21 cellular contexts compared by ENCODE assay signal in the genomic region with DNA sequence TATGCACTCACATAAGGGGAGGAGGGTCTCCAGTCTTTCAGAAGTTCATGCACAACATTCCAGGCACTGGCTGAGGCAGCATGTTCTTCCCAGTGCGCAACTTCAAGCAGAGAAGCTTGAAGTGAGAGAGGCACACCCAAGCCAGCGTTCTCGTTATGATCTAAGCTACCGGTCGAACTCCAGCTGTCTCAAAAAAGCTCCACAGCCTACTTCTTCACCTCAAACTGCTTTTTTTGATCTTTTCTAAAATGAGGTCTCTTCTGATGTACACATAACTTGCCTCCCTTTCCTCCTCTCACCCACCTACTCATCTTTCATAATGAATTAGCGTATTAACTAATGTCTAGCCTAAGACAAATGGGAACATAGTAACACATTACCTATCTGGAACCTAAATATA. TPM values are rescaled to one million over a fixed set of nuclear protein-coding genes. Genes with fewer than 3 reads are reported as not detected.
DNase-seq lines count a peak whose midpoint lies in the region; ATAC-seq and TF ChIP-seq lines count a peak whose summit lies in the region.
"Had no signal": no experiment of that assay in that cellular context is flagged by ENCODE, and none has a peak within 500 bp of the region (broad histone marks: within the 10 kb centered on the region; RNA-seq: fewer than 3 reads in every experiment).

No MANE protein-coding gene starts in this region.

- H3K27ac ChIP-seq in OCI-LY7 (ENCODE audit: low read depth, low read length, poor library complexity, severe bottlenecking): no peak overlapping the region
- H3K27ac ChIP-seq: BLaER1, RWPE1 had no signal

- no peak for TF ChIP-seq CTCF in brain (conservative IDR thresholded peaks at IDR 0.05)
- TF ChIP-seq CTCF in mucosa of descending colon (IDR thresholded peaks at IDR 0.05): no peak
- TF ChIP-seq CTCF in osteocyte (IDR thresholded peaks at IDR 0.05): no peak
- no peak for TF ChIP-seq CTCF in OCI-LY7 (conservative IDR thresholded peaks at IDR 0.05; ENCODE audit: low read length)

- H3K4me3 ChIP-seq in mucosa of descending colon (no peak overlapping the region), OCI-LY7 (ENCODE audit: low read depth, low read length, poor library complexity, severe bottlenecking) (no peak overlapping the region)
- H3K4me3 ChIP-seq: BLaER1, K562 had no signal

- no peak overlapping the region for H3K4me2 ChIP-seq in OCI-LY7 (ENCODE audit: low read length)
- H3K4me2 ChIP-seq: BLaER1 had no signal

- H3K27me3 Mint-ChIP-seq in brain: no peaks in the 10 kb centered on the region
- H3K27me3 Mint-ChIP-seq in osteocyte (ENCODE audit: unreplicated experiment): no peaks in the 10 kb centered on the region

- H3K9me3 ChIP-seq in mucosa of descending colon (no peaks in the 10 kb centered on the region), OCI-LY7 (ENCODE audit: low read length) (no peaks in the 10 kb centered on the region)
- H3K9me3 ChIP-seq: BLaER1 had no signal

- H3K36me3 Mint-ChIP-seq in brain: no peaks in the 10 kb centered on the region
- H3K36me3 Mint-ChIP-seq in osteocyte (ENCODE audit: unreplicated experiment): peaks cover 2% of the 10 kb centered on the region
- H3K36me3 Mint-ChIP-seq: CD4-positive, CD25-positive, alpha-beta regulatory T cell had no signal

- peak in 1 of 3 donors; percentile 15 for DNase-seq in mucosa of descending colon
- no peak for DNase-seq in osteocyte (ENCODE audit: extremely low spot score, unreplicated experiment)
- no peak for DNase-seq in NCI-H446 treated with DMSO at 0.1 percent for 48 hours (lab: John Stamatoyannopoulos, UW)
- no peak for DNase-seq in OCI-LY7 (ENCODE audit: low spot score)
- DNase-seq in NCI-H2227 (lab: John Stamatoyannopoulos, UW; ENCODE audit: unreplicated experiment): no peak
- no peak for DNase-seq in left cardiac atrium
- DNase-seq: CD4-positive, CD25-positive, alpha-beta regulatory T cell; Kasumi-1; NCI-H1092 treated with DMSO at 0.1 percent for 48 hours; NCI-H1436 treated with DMSO at 0.1 percent for 48 hours; NCI-H187 treated with DMSO at 0.1 percent for 48 hours; NCI-H2107; NCI-H446; NCI-H526 treated with DMSO at 0.1 percent for 48 hours; SHP77 had no signal

- H3K4me1 ChIP-seq in mucosa of descending colon (ENCODE audit: low read depth) (peaks cover 7% of the 10 kb centered on the region), OCI-LY7 (ENCODE audit: insufficient read depth, low read length, poor library complexity, severe bottlenecking) (no peaks in the 10 kb centered on the region)
- H3K4me1 ChIP-seq: BLaER1 had no signal

- H3K4me1 Mint-ChIP-seq in brain (peaks cover 81% of the 10 kb centered on the region), osteocyte (ENCODE audit: unreplicated experiment) (peaks cover 34% of the 10 kb centered on the region)
- H3K4me1 Mint-ChIP-seq: CD4-positive, CD25-positive, alpha-beta regulatory T cell had no signal

- no TSS peak for BruUV-seq in OCI-LY7 (replicated peaks; lab: Mats Ljungman, UMichigan)

- CTCF ChIA-PET in OCI-LY7 (lab: Charles Lee; ENCODE audit: unreplicated experiment): no interaction called here

- H3K36me3 ChIP-seq in mucosa of descending colon (ENCODE audit: low read depth) (no peaks in the 10 kb centered on the region), OCI-LY7 (ENCODE audit: insufficient read depth, low read length) (no peaks in the 10 kb centered on the region)
- H3K36me3 ChIP-seq: BLaER1 had no signal

- no peaks in the 10 kb centered on the region for H4K20me1 ChIP-seq in OCI-LY7 (ENCODE audit: insufficient read depth, low read length)

- no peak overlapping the region for H2AFZ ChIP-seq in OCI-LY7 (ENCODE audit: low read length)

- H3K27ac Mint-ChIP-seq in brain (peak overlapping the region; percentile 28 to 79 (median 73)), osteocyte (ENCODE audit: unreplicated experiment) (peak overlapping the region; percentile 57)
- H3K27ac Mint-ChIP-seq: CD4-positive, CD25-positive, alpha-beta regulatory T cell had no signal

- H3K9me3 Mint-ChIP-seq in brain (no peaks in the 10 kb centered on the region), osteocyte (ENCODE audit: unreplicated experiment) (no peaks in the 10 kb centered on the region)
- H3K9me3 Mint-ChIP-seq: CD4-positive, CD25-positive, alpha-beta regulatory T cell had no signal

- no peaks in the 10 kb centered on the region for H3K79me2 ChIP-seq in OCI-LY7 (ENCODE audit: insufficient read depth, low read depth, low read length)

- H3K4me3 Mint-ChIP-seq in brain (peak overlapping the region in 2 of 5 experiments; percentile 8 to 35), osteocyte (ENCODE audit: unreplicated experiment) (no peak overlapping the region)
- H3K4me3 Mint-ChIP-seq: CD4-positive, CD25-positive, alpha-beta regulatory T cell had no signal

- ATAC-seq in GM21717 (IDR thresholded peaks at IDR 0.05; ENCODE audit: unreplicated experiment) (peak; percentile 43), mucosa of descending colon (peak; percentile 50), left cardiac atrium (no peak)
- ATAC-seq: K562, Panc1 had no signal

- intact Hi-C loops in mucosa of descending colon (cut with DNase I, micrococcal nuclease): no loop called here
- intact Hi-C loops in OCI-LY7 (cut with micrococcal nuclease; ENCODE audit: unreplicated experiment): no loop called here
- intact Hi-C loops in left cardiac atrium (cut with DNase I): no loop called here

- POLR2A ChIA-PET in OCI-LY7 (lab: Charles Lee): no interaction called here

- H3K9me2 ChIP-seq in OCI-LY7 (ENCODE audit: insufficient read depth, low read length): no peaks in the 10 kb centered on the region

RNA-seq across cellular contexts. Expression of a gene that starts 25.3 kb away (rescaled TPM):
- 3.7 TPM for polyA plus RNA-seq in brain (ENCODE audit: insufficient read depth, low read depth, low replicate concordance)
- total RNA-seq in mucosa of descending colon (10 to 100 TPM; 12.7 to 33.5 (median 18.4) TPM), osteocyte (98.0 and 101 TPM in 2 replicates), OCI-LY7 (2022) (not detected in 2 replicates), left cardiac atrium (10 to 100 TPM in 1 of 2 donors, 1 to 10 TPM in 1; 6.4 to 15.0 TPM)
- not detected in 2 replicates for total RNA-seq in OCI-LY7 (2014; rRNA removed; shearing (Covaris generic))
- total RNA-seq: CD4-positive, CD25-positive, alpha-beta regulatory T cell had no signal
- polyA plus RNA-seq: CD4-positive, CD25-positive, alpha-beta regulatory T cell; K562 had no signal

Comparison
In these comparisons a context has a peak if more than half of its experiments do, and no peak if none do; other contexts are left out.
1. ATAC-seq: peak in GM21717 (single experiment) and mucosa of descending colon (single experiment); none in left cardiac atrium (0 of 2).
2. RNA of a gene that starts 25.3 kb away (total RNA-seq): 98.0 to 101 TPM in osteocyte, 12.7 to 33.5 TPM in mucosa of descending colon and 6.4 to 15.0 TPM in left cardiac atrium; not detected in OCI-LY7; every median in the first group is over 4 times any median in the second.